In the genomic region with DNA sequence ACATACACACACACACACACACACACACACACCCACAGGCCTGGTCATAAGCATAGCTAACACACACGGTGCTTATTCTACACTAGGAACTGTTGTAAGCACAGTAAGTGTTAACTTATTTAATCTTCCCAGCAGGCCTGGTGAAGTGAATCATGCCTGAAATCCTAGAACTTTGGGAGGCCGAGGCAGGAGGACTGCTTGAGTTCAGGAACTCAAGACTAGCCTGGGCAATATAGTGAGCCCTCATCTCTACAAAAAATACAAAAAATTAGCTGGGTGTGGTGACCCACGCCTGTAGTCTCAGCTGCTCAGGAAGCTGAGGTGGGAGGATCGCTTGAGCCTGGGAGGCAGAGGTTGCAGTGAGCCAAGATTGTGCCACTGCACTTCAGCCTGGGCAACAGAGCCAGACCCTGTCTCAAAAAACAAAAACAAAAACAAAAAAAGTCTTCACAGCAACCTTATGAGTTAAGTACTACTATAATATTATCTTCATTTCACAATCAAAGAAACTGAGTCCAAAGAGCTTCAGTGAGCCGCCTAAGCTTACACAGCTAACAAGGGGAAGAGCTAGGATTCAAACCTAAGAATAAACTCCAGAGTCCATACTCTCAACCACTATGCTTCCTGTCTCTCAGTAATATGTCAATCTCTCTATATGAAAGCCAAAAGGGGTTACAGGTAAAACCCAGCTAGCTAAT, we compare ENCODE assay signal across 8 cellular contexts. TPM values are rescaled to one million over a fixed set of nuclear protein-coding genes. Genes with fewer than 3 reads are reported as not detected.
DNase-seq lines count a peak whose midpoint lies in the region; ATAC-seq lines count a peak whose summit lies in the region.

No MANE protein-coding gene starts in this region.

- peaks cover 0 to 5% of the 10 kb centered on the region in 2 donors for H3K36me3 Mint-ChIP-seq in activated T-cell treated with anti-CD3 and anti-CD28 coated beads, Interleukin-2, amount 50 U/mL, for 72 hours (ENCODE audit: insufficient read depth in 2 of 2)
- H3K36me3 Mint-ChIP-seq in immature natural killer cell = no peaks in the 10 kb centered on the region
- H3K36me3 Mint-ChIP-seq in stimulated activated naive B cell treated with anti-CD40 and anti-IgM and Interleukin-4, amounts not matched to agents 10 μg/mL and 1 μg/mL and 100 μg/mL, for 72 hours = no peaks in the 10 kb centered on the region

- ATAC-seq in activated T-cell treated with anti-CD3 and anti-CD28 coated beads, Interleukin-2, amount 50 U/mL, for 72 hours (replicated peaks in 1 of 2) = no peak
- no peak for ATAC-seq in stimulated activated naive B cell treated with anti-CD40 and anti-IgM and Interleukin-4, amounts not matched to agents 10 μg/mL and 1 μg/mL and 100 μg/mL, for 72 hours (replicated peaks)

- DNase-seq in NCI-H82 (lab: John Stamatoyannopoulos, UW) (peak; percentile 19), NCI-H82 treated with DMSO at 0.1 percent for 48 hours (lab: John Stamatoyannopoulos, UW; ENCODE audit: unreplicated experiment) (no peak), immature natural killer cell (peak in 1 of 3 donors; percentile 11), CD1c-positive myeloid dendritic cell (ENCODE audit: extremely low spot score) (no peak), NCI-H748 (lab: John Stamatoyannopoulos, UW; ENCODE audit: unreplicated experiment) (no peak), SW480 (ENCODE audit: low spot score) (no peak)
- DNase-seq in activated T-cell treated with anti-CD3 and anti-CD28 coated beads, Interleukin-2, amount 50 U/mL, for 72 hours = no peak
- no peak for DNase-seq in stimulated activated naive B cell treated with anti-CD40 and anti-IgM and Interleukin-4, amounts not matched to agents 10 μg/mL and 1 μg/mL and 100 μg/mL, for 72 hours

- H3K4me1 Mint-ChIP-seq in activated T-cell treated with anti-CD3 and anti-CD28 coated beads, Interleukin-2, amount 50 U/mL, for 72 hours (ENCODE audit: low read depth) = peaks cover 54% of the 10 kb centered on the region
- H3K4me1 Mint-ChIP-seq in immature natural killer cell = peaks cover 49 to 52% of the 10 kb centered on the region in 2 donors
- H3K4me1 Mint-ChIP-seq in stimulated activated naive B cell treated with anti-CD40 and anti-IgM and Interleukin-4, amounts not matched to agents 10 μg/mL and 1 μg/mL and 100 μg/mL, for 72 hours = peaks cover 26 to 30% of the 10 kb centered on the region in 2 donors

- H3K9me3 Mint-ChIP-seq in activated T-cell treated with anti-CD3 and anti-CD28 coated beads, Interleukin-2, amount 50 U/mL, for 72 hours = no peaks in the 10 kb centered on the region
- no peaks in the 10 kb centered on the region for H3K9me3 Mint-ChIP-seq in immature natural killer cell
- H3K9me3 Mint-ChIP-seq in stimulated activated naive B cell treated with anti-CD40 and anti-IgM and Interleukin-4, amounts not matched to agents 10 μg/mL and 1 μg/mL and 100 μg/mL, for 72 hours = no peaks in the 10 kb centered on the region

- no peaks in the 10 kb centered on the region for H3K27me3 Mint-ChIP-seq in activated T-cell treated with anti-CD3 and anti-CD28 coated beads, Interleukin-2, amount 50 U/mL, for 72 hours (ENCODE audit: low read depth)
- peaks cover 3 to 10% (median 5%) of the 10 kb centered on the region in 3 donors for H3K27me3 Mint-ChIP-seq in immature natural killer cell (ENCODE audit: low read depth in 3 of 3)
- H3K27me3 Mint-ChIP-seq in stimulated activated naive B cell treated with anti-CD40 and anti-IgM and Interleukin-4, amounts not matched to agents 10 μg/mL and 1 μg/mL and 100 μg/mL, for 72 hours = no peaks in the 10 kb centered on the region

- peak overlapping the region; percentile 95 to 96 for H3K4me3 Mint-ChIP-seq in activated T-cell treated with anti-CD3 and anti-CD28 coated beads, Interleukin-2, amount 50 U/mL, for 72 hours
- peak overlapping the region; percentile 83 to 93 (median 87) for H3K4me3 Mint-ChIP-seq in immature natural killer cell
- H3K4me3 Mint-ChIP-seq in stimulated activated naive B cell treated with anti-CD40 and anti-IgM and Interleukin-4, amounts not matched to agents 10 μg/mL and 1 μg/mL and 100 μg/mL, for 72 hours = peak overlapping the region; percentile 92 to 95

- H3K27ac Mint-ChIP-seq in activated T-cell treated with anti-CD3 and anti-CD28 coated beads, Interleukin-2, amount 50 U/mL, for 72 hours = peak overlapping the region; percentile 80
- H3K27ac Mint-ChIP-seq in immature natural killer cell = peak overlapping the region; percentile 86 to 94 (median 91)
- H3K27ac Mint-ChIP-seq in stimulated activated naive B cell treated with anti-CD40 and anti-IgM and Interleukin-4, amounts not matched to agents 10 μg/mL and 1 μg/mL and 100 μg/mL, for 72 hours = peak overlapping the region; percentile 69

RNA-seq across cellular contexts. Expression of a gene that starts 2.3 kb away (rescaled TPM):
- total RNA-seq in activated T-cell treated with anti-CD3 and anti-CD28 coated beads, Interleukin-2, amount 50 U/mL, for 72 hours = 1 to 10 TPM; 5.5 to 7.4 TPM
- polyA plus RNA-seq in immature natural killer cell = 10 to 100 TPM; 10.0 to 13.3 (median 11.2) TPM
